Comparison of ENCODE assay signal across 8 cellular contexts in genomic region chr11:80943226-80943625, GRCh38.
"Had no signal": no experiment of that assay in that cellular context is flagged by ENCODE, and none has a peak within 500 bp of the region (broad histone marks: within the 10 kb centered on the region; RNA-seq: fewer than 3 reads in every experiment).

No MANE protein-coding gene starts in this region.

- FAIRE-seq: G401.6, GM12878, GM12891, GM12892, GM18507, GM19239 had no signal

- ATAC-seq: GM12878 had no signal

- DNase-seq: GDM1, GF-D8 had no signal

- H3K4me3 ChIP-seq: GM12878 had no signal
